ENCODE assay signal across 11 cellular contexts in the genomic region with DNA sequence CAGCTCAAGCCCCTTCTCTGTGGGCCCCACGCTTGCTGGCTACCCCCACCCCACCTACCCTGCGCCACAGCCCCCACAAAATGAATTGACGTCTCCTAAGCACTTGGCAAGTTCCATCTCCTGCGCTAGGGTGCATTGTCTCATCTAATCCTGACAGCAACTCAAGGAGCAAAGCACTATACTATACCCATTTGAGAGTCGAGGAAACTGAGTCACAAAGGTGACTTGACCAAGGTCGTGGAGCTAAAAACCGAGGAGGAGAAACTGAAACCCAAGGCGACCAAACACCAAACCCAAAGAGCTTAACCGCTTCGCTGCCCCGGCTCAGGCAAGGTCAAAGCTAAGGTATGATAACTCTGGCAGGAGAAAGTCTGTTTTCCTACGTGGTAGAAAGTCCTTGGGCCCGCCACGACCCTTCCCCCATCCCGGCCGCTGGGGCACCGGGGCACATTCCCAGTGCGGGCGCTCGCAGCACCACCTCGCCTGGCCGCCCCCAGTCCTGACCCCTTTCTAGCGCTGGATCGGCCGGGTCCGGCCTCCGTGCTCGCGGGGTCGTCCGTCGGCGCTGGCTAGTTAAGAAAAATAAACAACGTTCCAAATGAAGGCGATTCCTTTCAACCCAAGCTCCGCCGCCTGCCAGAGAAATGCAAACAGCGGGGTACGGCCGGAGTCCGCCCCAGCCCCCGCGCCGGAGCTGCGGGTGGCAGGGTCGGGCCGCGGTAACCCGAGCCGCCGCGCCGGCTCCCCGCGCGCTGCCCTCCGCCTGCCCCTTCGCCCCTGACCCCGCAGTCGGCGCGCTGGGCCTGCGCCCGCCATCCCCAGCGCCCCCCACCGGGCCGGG. TPM values are rescaled to one million over a fixed set of nuclear protein-coding genes. Genes with fewer than 3 reads are reported as not detected.
DNase-seq lines count a peak whose midpoint lies in the region; ATAC-seq, FAIRE-seq and TF ChIP-seq lines count a peak whose summit lies in the region.
"Had no signal": no experiment of that assay in that cellular context is flagged by ENCODE, and none has a peak within 500 bp of the region (broad histone marks: within the 10 kb centered on the region; RNA-seq: fewer than 3 reads in every experiment).

No MANE protein-coding gene starts in this region.

- H3K4me2 ChIP-seq in keratinocyte (ENCODE audit: control insufficient read depth, extremely low read depth, insufficient read depth, low read depth, low read length) = peak overlapping the region; percentile 45

- H3K27me3 ChIP-seq in heart right ventricle = peaks cover 15 to 97% (median 88%) of the 10 kb centered on the region in 7 donors
- peaks cover 4 to 22% of the 10 kb centered on the region in 2 donors for H3K27me3 ChIP-seq in right atrium auricular region
- H3K27me3 ChIP-seq in keratinocyte (ENCODE audit: control insufficient read depth, extremely low read depth, insufficient read depth, low read length) = peaks cover 65% of the 10 kb centered on the region
- peaks cover 0 to 83% of the 10 kb centered on the region in 2 donors for H3K27me3 ChIP-seq in tibial nerve

- H3K9ac ChIP-seq in keratinocyte (ENCODE audit: control insufficient read depth, extremely low read depth, insufficient read depth, low read length) = no peak overlapping the region

- no peaks in the 10 kb centered on the region for H3K36me3 Mint-ChIP-seq in activated naive CD8-positive, alpha-beta T cell

- ATAC-seq in heart right ventricle = no peak

- H3K9me3 Mint-ChIP-seq in activated naive CD8-positive, alpha-beta T cell (ENCODE audit: low read depth) = no peaks in the 10 kb centered on the region

- TF ChIP-seq EP300 in tibial nerve (IDR thresholded peaks at IDR 0.05) = no peak

- H3K4me1 Mint-ChIP-seq in activated naive CD8-positive, alpha-beta T cell (ENCODE audit: low read depth) = peaks cover 39% of the 10 kb centered on the region

- H3K4me3 ChIP-seq in heart right ventricle (peak overlapping the region in 6 of 10 donors; percentile 36 to 48 (median 42)), right atrium auricular region (peak overlapping the region in 1 of 2 donors; percentile 43), keratinocyte (ENCODE audit: control insufficient read depth in 2 of 3, extremely low read depth in 1 of 3, insufficient read depth in 2 of 3, low read depth in 1 of 3, low read length in 3 of 3) (peak overlapping the region in 1 of 3 experiments; percentile 34), tibial nerve (peak overlapping the region; percentile 8 to 39 (median 24))

- H3K4me1 ChIP-seq in heart right ventricle = peaks cover 5 to 56% (median 45%) of the 10 kb centered on the region in 9 donors
- H3K4me1 ChIP-seq in right atrium auricular region = peaks cover 0 to 52% of the 10 kb centered on the region in 2 donors
- peaks cover 20% of the 10 kb centered on the region for H3K4me1 ChIP-seq in keratinocyte (ENCODE audit: control insufficient read depth, extremely low read depth, insufficient read depth, low read length)
- peaks cover 0 to 58% (median 32%) of the 10 kb centered on the region in 4 donors for H3K4me1 ChIP-seq in tibial nerve

- peaks cover 44% of the 10 kb centered on the region for H3K27me3 Mint-ChIP-seq in activated naive CD8-positive, alpha-beta T cell

- DNase-seq in heart right ventricle = no peak
- DNase-seq in right atrium auricular region (ENCODE audit: low spot score) = no peak
- DNase-seq in keratinocyte (ENCODE audit: low read depth, low spot score) = no peak
- DNase-seq in tibial nerve (ENCODE audit: low spot score in 2 of 2) = no peak
- DNase-seq in C1 segment of cervical spinal cord (lab: John Stamatoyannopoulos, UW) = no peak
- no peak for DNase-seq in GM19239 (ENCODE audit: insufficient read length, low spot score)
- no peak for DNase-seq in DMS153 (lab: John Stamatoyannopoulos, UW)
- DNase-seq: sigmoid colon had no signal

- WGBS in heart right ventricle, 2 donors = 3 to 4% methylated on average over 59 to 67 of the region's 67 CpGs
- 3 to 5% methylated on average over 40 to 66 of the region's 67 CpGs for WGBS in tibial nerve, 2 donors

- H3K9me3 ChIP-seq in heart right ventricle = no peaks in the 10 kb centered on the region
- H3K9me3 ChIP-seq in right atrium auricular region = no peaks in the 10 kb centered on the region
- H3K9me3 ChIP-seq in keratinocyte (ENCODE audit: control insufficient read depth, low read depth, low read length) = no peaks in the 10 kb centered on the region
- no peaks in the 10 kb centered on the region for H3K9me3 ChIP-seq in tibial nerve
- H3K9me3 ChIP-seq: sigmoid colon had no signal

- H3K79me2 ChIP-seq in keratinocyte (ENCODE audit: control insufficient read depth, insufficient read depth, low read length) = no peaks in the 10 kb centered on the region

- H3K4me3 Mint-ChIP-seq in activated naive CD8-positive, alpha-beta T cell = peak overlapping the region; percentile 93

- no peaks in the 10 kb centered on the region for H4K20me1 ChIP-seq in keratinocyte (ENCODE audit: control insufficient read depth, extremely low read depth, insufficient read depth, low read length)

- no peaks in the 10 kb centered on the region for H3K36me3 ChIP-seq in heart right ventricle
- no peaks in the 10 kb centered on the region for H3K36me3 ChIP-seq in right atrium auricular region
- no peaks in the 10 kb centered on the region for H3K36me3 ChIP-seq in keratinocyte (ENCODE audit: control insufficient read depth in 2 of 2, extremely low read depth in 1 of 2, insufficient read depth in 2 of 2, low read length in 2 of 2)
- H3K36me3 ChIP-seq in tibial nerve = no peaks in the 10 kb centered on the region
- H3K36me3 ChIP-seq: sigmoid colon had no signal

- no peak for TF ChIP-seq CTCF in heart right ventricle (IDR thresholded peaks at IDR 0.05)
- TF ChIP-seq CTCF in right atrium auricular region (IDR thresholded peaks at IDR 0.05) = no peak
- TF ChIP-seq CTCF in keratinocyte (optimal IDR thresholded peaks at IDR 0.05 in 1 of 3, IDR thresholded peaks at IDR 0.05 in 1 of 3, conservative IDR thresholded peaks at IDR 0.05 in 1 of 3; ENCODE audit: extremely low read depth in 1 of 3, insufficient read depth in 2 of 3, low read length in 3 of 3) = no peak
- TF ChIP-seq CTCF in tibial nerve (IDR thresholded peaks at IDR 0.05) = no peak

- dilution Hi-C loops in keratinocyte (cut with MboI; ENCODE audit: extremely low pct_ligation_motif_present, low sequenced_read_pairs) = no loop called here

- no peaks in the 10 kb centered on the region for H3K9me1 ChIP-seq in keratinocyte (ENCODE audit: control insufficient read depth, extremely low read depth, insufficient read depth, low read length)

- FAIRE-seq in keratinocyte (lab: Jason Lieb, UNC) (no peak), GM19239 (lab: Jason Lieb, UNC) (no peak)

- peak overlapping the region in 2 of 10 donors; percentile 74 to 77 for H3K27ac ChIP-seq in heart right ventricle
- no peak overlapping the region for H3K27ac ChIP-seq in right atrium auricular region
- no peak overlapping the region for H3K27ac ChIP-seq in keratinocyte (ENCODE audit: control insufficient read depth, insufficient read depth, low read length)
- H3K27ac ChIP-seq in tibial nerve = no peak overlapping the region

- no peak overlapping the region for H3K27ac Mint-ChIP-seq in activated naive CD8-positive, alpha-beta T cell

- intact Hi-C loops in heart right ventricle (cut with DNase I) = loop anchor here in 5 of 10 donors (5.0 to 10.0 kb wide), 5 partner anchors 45 to 215 kb away; no protein-coding TSS in a partner anchor

- no peak overlapping the region for H2AFZ ChIP-seq in keratinocyte (ENCODE audit: control insufficient read depth, low read length)

- no peak for TF ChIP-seq POLR2A in tibial nerve (IDR thresholded peaks at IDR 0.05)

RNA-seq across cellular contexts. Expression of gene NCR2, which starts 37.3 kb away (rescaled TPM):
- total RNA-seq in heart right ventricle (not detected), right atrium auricular region (not detected), tibial nerve (not detected)
- polyA plus RNA-seq in heart right ventricle (not detected), keratinocyte (not detected in 3 replicates)
- polyA plus RNA-seq in keratinocyte (2011; ENCODE audit: low read depth) = not detected
- polyA plus RNA-seq in keratinocyte (2011; cell fraction: cytosol; rRNA removed) = not detected in 2 replicates
- not detected in 2 replicates for polyA plus RNA-seq in keratinocyte (2011; cell fraction: nucleus; rRNA removed)
- polyA plus RNA-seq in keratinocyte (2012; ENCODE audit: low replicate concordance) = not detected in 2 replicates
- polyA minus RNA-seq in keratinocyte = not detected in 3 replicates
- polyA minus RNA-seq in keratinocyte (2011; cell fraction: cytosol; rRNA and poly(A)+ RNA removed) = not detected
- not detected in 2 replicates for polyA minus RNA-seq in keratinocyte (2011; cell fraction: nucleus; rRNA and poly(A)+ RNA removed)
- total RNA-seq: G401, sigmoid colon, subcutaneous adipose tissue had no signal
